In genomic region chr6:88179692-88180091, GRCh38 we compare ENCODE assay signal across 13 cellular contexts. TPM values are rescaled to one million over a fixed set of nuclear protein-coding genes. Genes with fewer than 3 reads are reported as not detected.
DNase-seq lines count a peak whose midpoint lies in the region; ATAC-seq and TF ChIP-seq lines count a peak whose summit lies in the region.
"Had no signal": no experiment of that assay in that cellular context is flagged by ENCODE, and none has a peak within 500 bp of the region (broad histone marks: within the 10 kb centered on the region; RNA-seq: fewer than 3 reads in every experiment).

No MANE protein-coding gene starts in this region.

- DNase-seq in ELF-1 (ENCODE audit: low read depth, low spot score) (peak; percentile 18), NAMALWA (ENCODE audit: low spot score) (peak; percentile 73), GM19240 (ENCODE audit: insufficient read length, low spot score) (no peak), suprapubic skin (ENCODE audit: low spot score in 2 of 2) (no peak)
- no peak for DNase-seq in activated T-cell treated with anti-CD3 and anti-CD28 coated beads, Interleukin-2, amount 50 U/mL, for 4 hours
- DNase-seq in activated CD4-positive, alpha-beta memory T cell treated with anti-CD3 and anti-CD28 coated beads for 36 hours, result no peak
- DNase-seq: activated naive CD4-positive, alpha-beta T cell treated with Interleukin-2 at 50 U/mL for 16 hours; H7; left ventricle myocardium inferior; NCI-H1930; T-helper 2 cell had no signal

- no peak overlapping the region for H3K27ac ChIP-seq in suprapubic skin
- H3K27ac ChIP-seq: left ventricle myocardium inferior had no signal

- no peak for TF ChIP-seq CTCF in suprapubic skin (IDR thresholded peaks at IDR 0.05)

- no peaks in the 10 kb centered on the region for H3K36me3 ChIP-seq in suprapubic skin
- H3K36me3 ChIP-seq: left ventricle myocardium inferior had no signal

- H3K4me1 Mint-ChIP-seq in activated T-cell treated with anti-CD3 and anti-CD28 coated beads, Interleukin-2, amount 50 U/mL, for 4 hours (ENCODE audit: low read depth), result no peaks in the 10 kb centered on the region
- H3K4me1 Mint-ChIP-seq in activated CD4-positive, alpha-beta memory T cell treated with anti-CD3 and anti-CD28 coated beads for 36 hours (ENCODE audit: low read depth), result no peaks in the 10 kb centered on the region

- ATAC-seq in GM19351 (IDR thresholded peaks at IDR 0.05; ENCODE audit: unreplicated experiment) (peak; percentile 65), HG02885 (IDR thresholded peaks at IDR 0.05; ENCODE audit: poor library complexity, unreplicated experiment) (peak; percentile 73)
- no peak for ATAC-seq in activated T-cell treated with anti-CD3 and anti-CD28 coated beads, Interleukin-2, amount 50 U/mL, for 4 hours

- WGBS in suprapubic skin, result 21% methylated on average over 1 of the region's 1 CpG

- TF ChIP-seq EP300 in suprapubic skin (IDR thresholded peaks at IDR 0.05), result no peak

- H3K4me3 Mint-ChIP-seq in activated T-cell treated with anti-CD3 and anti-CD28 coated beads, Interleukin-2, amount 50 U/mL, for 4 hours, result no peak overlapping the region
- no peak overlapping the region for H3K4me3 Mint-ChIP-seq in activated CD4-positive, alpha-beta memory T cell treated with anti-CD3 and anti-CD28 coated beads for 36 hours

- CTCF ChIA-PET in activated CD4-positive, alpha-beta memory T cell treated with anti-CD3 and anti-CD28 coated beads for 36 hours (lab: Charles Lee), result interaction anchor here (0.7 to 1.0 kb wide), 2 partner anchors 27 to 480 kb away, joined by 4 read pairs; no protein-coding TSS in a partner anchor

- intact Hi-C loops in activated CD4-positive, alpha-beta memory T cell treated with anti-CD3 and anti-CD28 coated beads for 36 hours (cut with micrococcal nuclease), result no loop called here

- TF ChIP-seq POLR2A in suprapubic skin (IDR thresholded peaks at IDR 0.05), result no peak

- no peak overlapping the region for H3K4me3 ChIP-seq in suprapubic skin
- H3K4me3 ChIP-seq: left ventricle myocardium inferior had no signal

- H3K27me3 ChIP-seq in suprapubic skin, result no peaks in the 10 kb centered on the region

- peaks cover 15% of the 10 kb centered on the region for H3K27me3 Mint-ChIP-seq in activated T-cell treated with anti-CD3 and anti-CD28 coated beads, Interleukin-2, amount 50 U/mL, for 4 hours (ENCODE audit: low read depth)
- H3K27me3 Mint-ChIP-seq in activated CD4-positive, alpha-beta memory T cell treated with anti-CD3 and anti-CD28 coated beads for 36 hours, result peaks cover 15% of the 10 kb centered on the region

- POLR2A ChIA-PET in activated CD4-positive, alpha-beta memory T cell treated with anti-CD3 and anti-CD28 coated beads for 36 hours (lab: Charles Lee), result no interaction called here

- H3K36me3 Mint-ChIP-seq in activated T-cell treated with anti-CD3 and anti-CD28 coated beads, Interleukin-2, amount 50 U/mL, for 4 hours (ENCODE audit: insufficient read depth), result no peaks in the 10 kb centered on the region
- no peaks in the 10 kb centered on the region for H3K36me3 Mint-ChIP-seq in activated CD4-positive, alpha-beta memory T cell treated with anti-CD3 and anti-CD28 coated beads for 36 hours

- H3K9me3 Mint-ChIP-seq in activated T-cell treated with anti-CD3 and anti-CD28 coated beads, Interleukin-2, amount 50 U/mL, for 4 hours, result peaks cover 5% of the 10 kb centered on the region
- no peaks in the 10 kb centered on the region for H3K9me3 Mint-ChIP-seq in activated CD4-positive, alpha-beta memory T cell treated with anti-CD3 and anti-CD28 coated beads for 36 hours

- no peaks in the 10 kb centered on the region for H3K9me3 ChIP-seq in suprapubic skin
- H3K9me3 ChIP-seq: left ventricle myocardium inferior had no signal

- no peak overlapping the region for H3K27ac Mint-ChIP-seq in activated CD4-positive, alpha-beta memory T cell treated with anti-CD3 and anti-CD28 coated beads for 36 hours

- H3K4me1 ChIP-seq in suprapubic skin, result no peaks in the 10 kb centered on the region
- H3K4me1 ChIP-seq: left ventricle myocardium inferior had no signal

RNA-seq across cellular contexts. Expression of gene CNR1, which starts 13.5 kb away (rescaled TPM):
- total RNA-seq in activated T-cell treated with anti-CD3 and anti-CD28 coated beads, Interleukin-2, amount 50 U/mL, for 4 hours, result under 1 TPM; 0.10 to 0.63 (median 0.16) TPM
- not detected for total RNA-seq in activated CD4-positive, alpha-beta memory T cell treated with anti-CD3 and anti-CD28 coated beads for 36 hours
- total RNA-seq in suprapubic skin, result 10 to 100 TPM in 1 of 4 donors, 1 to 10 TPM in 3; 3.7 to 12.2 (median 6.4) TPM

Comparison
In these comparisons a context has a peak if more than half of its experiments do, and no peak if none do; other contexts are left out.
1. DNase-seq: peak in ELF-1 (single experiment) and NAMALWA (single experiment); none in activated T-cell treated with anti-CD3 and anti-CD28 coated beads, Interleukin-2, amount 50 U/mL, for 4 hours (single experiment), activated CD4-positive, alpha-beta memory T cell treated with anti-CD3 and anti-CD28 coated beads for 36 hours (single experiment), GM19240 (single experiment) and suprapubic skin (0 of 2).
2. ATAC-seq: peak in GM19351 (single experiment) and HG02885 (single experiment); none in activated T-cell treated with anti-CD3 and anti-CD28 coated beads, Interleukin-2, amount 50 U/mL, for 4 hours (0 of 2).